Comparison of ENCODE assay signal across 23 cellular contexts in the genomic region with DNA sequence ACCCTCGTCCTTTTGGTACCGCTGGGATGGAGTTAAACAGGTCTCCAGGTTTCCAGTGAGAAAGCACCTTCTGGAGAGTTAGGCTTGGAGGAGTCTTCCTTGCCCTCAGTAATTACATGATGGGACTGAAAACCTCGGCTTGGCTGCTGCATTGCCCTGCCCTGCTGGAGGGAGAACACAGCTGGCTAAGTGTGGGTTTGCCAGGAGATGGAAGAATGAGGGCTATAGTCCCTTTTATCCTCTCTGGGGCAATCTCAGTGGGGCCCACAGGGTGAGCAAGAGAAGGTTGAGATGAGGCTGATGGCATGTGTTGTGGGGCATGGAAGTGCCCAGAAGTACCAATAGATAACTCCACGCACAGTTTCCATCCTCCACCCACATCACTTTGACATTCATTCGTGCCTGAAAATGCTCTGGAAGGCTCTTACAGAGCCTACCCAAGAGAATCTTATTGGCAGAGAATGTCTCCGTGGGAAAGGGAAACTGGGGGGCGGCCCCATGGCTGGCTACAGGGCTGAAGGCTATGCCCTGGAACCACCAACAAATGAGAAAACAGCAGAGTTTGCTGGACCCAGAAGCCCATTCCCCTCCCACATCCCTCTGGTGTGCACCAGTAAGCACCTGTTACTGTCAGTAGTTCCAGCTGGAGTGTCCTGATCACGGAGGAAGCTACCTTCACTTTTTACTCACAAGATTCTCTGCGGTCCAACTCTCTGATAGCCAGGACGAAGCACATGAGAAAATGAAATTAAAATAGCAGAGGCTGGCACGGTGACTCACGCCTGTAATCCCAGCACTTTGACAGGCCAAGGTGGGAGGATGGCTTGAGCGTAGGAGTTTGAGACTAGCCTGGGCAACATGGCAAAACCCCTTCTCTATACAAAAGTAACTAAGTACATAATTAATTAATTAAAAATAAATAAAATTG. TPM values are rescaled to one million over a fixed set of nuclear protein-coding genes. Genes with fewer than 3 reads are reported as not detected.
"Had no signal": no experiment of that assay in that cellular context is flagged by ENCODE, and none has a peak within 500 bp of the region (broad histone marks: within the 10 kb centered on the region; RNA-seq: fewer than 3 reads in every experiment).

No MANE protein-coding gene starts in this region.

- H3K9me3 ChIP-seq: lower lobe of right lung, right lobe of liver, thoracic aorta had no signal

- H3K27ac Mint-ChIP-seq: activated CD8-positive, alpha-beta T cell treated with anti-CD3 and anti-CD28 coated beads, Interleukin-2, amount 10 ng/mL, durations not matched to agents 7 days and 5 days; activated naive CD8-positive, alpha-beta T cell treated with anti-CD3 and anti-CD28 coated beads for 36 hours; activated T-cell treated with anti-CD3 and anti-CD28 coated beads, Interleukin-2, amount 50 U/mL, for 24 hours; activated T-helper 2 cell treated with anti-CD3 and anti-CD28 coated beads, Interferon-gamma antibody, Interleukin-2, Interleukin-4, amounts not matched to agents 10 μg/mL and 5 μg/mL and 100 μg/mL, durations not matched to agents 14 hours and 24 hours and 36 hours; type B pancreatic cell had no signal

- H3K4me1 ChIP-seq: breast epithelium, lower lobe of right lung, vagina had no signal

- H3K27me3 ChIP-seq: breast epithelium, right lobe of liver, vagina had no signal

- H3K36me3 Mint-ChIP-seq: activated naive CD8-positive, alpha-beta T cell treated with anti-CD3 and anti-CD28 coated beads for 36 hours; type B pancreatic cell had no signal

- ATAC-seq: activated CD8-positive, alpha-beta T cell treated with anti-CD3 and anti-CD28 coated beads, Interleukin-2, amount 10 ng/mL, durations not matched to agents 7 days and 5 days; esophagus mucosa had no signal

- H3K9me3 Mint-ChIP-seq: central memory CD8-positive, alpha-beta T cell; type B pancreatic cell had no signal

- H3K36me3 ChIP-seq: breast epithelium, lower lobe of right lung, right lobe of liver, thoracic aorta, vagina, WERI-Rb-1 had no signal

- H3K4me3 ChIP-seq: breast epithelium, lower lobe of right lung, right lobe of liver, thoracic aorta, vagina had no signal

- H3K27ac ChIP-seq: breast epithelium, lower lobe of right lung, right lobe of liver, thoracic aorta, vagina, WERI-Rb-1 had no signal

- DNase-seq: activated CD4-positive, alpha-beta T cell treated with anti-CD3 and anti-CD28 coated beads, Interleukin-2, amount 50 U/mL, for 1 hour; activated CD4-positive, CD25-positive, alpha-beta regulatory T cell treated with anti-CD3 and anti-CD28 coated beads, Interleukin-2, amount 50 U/mL, for 72 hours; activated CD8-positive, alpha-beta T cell treated with anti-CD3 and anti-CD28 coated beads, Interleukin-2, amount 10 ng/mL, durations not matched to agents 7 days and 5 days; activated naive CD4-positive, alpha-beta T cell; activated naive CD8-positive, alpha-beta T cell treated with anti-CD3 and anti-CD28 coated beads for 36 hours; activated T-cell treated with anti-CD3 and anti-CD28 coated beads, Interleukin-2, amount 50 U/mL, for 24 hours; amniotic stem cell; effector memory CD4-positive, alpha-beta T cell; foreskin melanocyte; hippocampal formation; lower lobe of right lung; right lobe of liver; stimulated activated CD4-positive, alpha-beta T cell treated with anti-CD3 and anti-CD28 coated beads, Interleukin-4, amount 100 ng/mL, for 1 hour; stimulated activated naive CD4-positive, alpha-beta T cell treated with Interleukin-2 at 50 U/mL for 16 hours; T-helper 1 cell; WERI-Rb-1 had no signal

RNA-seq across cellular contexts. Expression of gene MEG3, which starts 22.9 kb away (rescaled TPM):
- total RNA-seq: activated CD8-positive, alpha-beta T cell treated with anti-CD3 and anti-CD28 coated beads, Interleukin-2, amount 10 ng/mL, durations not matched to agents 7 days and 5 days; activated T-helper 2 cell treated with anti-CD3 and anti-CD28 coated beads, Interferon-gamma antibody, Interleukin-2, Interleukin-4, amounts not matched to agents 10 μg/mL and 5 μg/mL and 100 μg/mL, durations not matched to agents 14 hours and 24 hours and 36 hours had no signal
